Comparison of ENCODE assay signal across 12 cellular contexts in genomic region chr5:140258016-140258415, GRCh38. TPM values are rescaled to one million over a fixed set of nuclear protein-coding genes. Genes with fewer than 3 reads are reported as not detected.
DNase-seq lines count a peak whose midpoint lies in the region; ATAC-seq and TF ChIP-seq lines count a peak whose summit lies in the region.
"Had no signal": no experiment of that assay in that cellular context is flagged by ENCODE, and none has a peak within 500 bp of the region (broad histone marks: within the 10 kb centered on the region; RNA-seq: fewer than 3 reads in every experiment).

No MANE protein-coding gene starts in this region.

- no peaks in the 10 kb centered on the region for H3K9me3 Mint-ChIP-seq in activated CD8-positive, alpha-beta T cell treated with anti-CD3 and anti-CD28 coated beads, Interleukin-2, amount 10 ng/mL, durations not matched to agents 7 days and 5 days (ENCODE audit: insufficient read depth)
- H3K9me3 Mint-ChIP-seq in activated CD8-positive, alpha-beta T cell treated with anti-CD3 and anti-CD28 coated beads for 36 hours = no peaks in the 10 kb centered on the region
- H3K9me3 Mint-ChIP-seq in stimulated activated effector memory CD8-positive, alpha-beta T cell treated with anti-CD3 and anti-CD28 coated beads, Interleukin-12 subunit alpha, Interleukin-12 subunit beta, amount 100 ng/mL, for 72 hours = no peaks in the 10 kb centered on the region

- H3K4me3 Mint-ChIP-seq in activated CD8-positive, alpha-beta T cell treated with anti-CD3 and anti-CD28 coated beads, Interleukin-2, amount 10 ng/mL, durations not matched to agents 7 days and 5 days = no peak overlapping the region
- H3K4me3 Mint-ChIP-seq in activated CD8-positive, alpha-beta T cell treated with anti-CD3 and anti-CD28 coated beads for 36 hours = no peak overlapping the region
- H3K4me3 Mint-ChIP-seq in stimulated activated effector memory CD8-positive, alpha-beta T cell treated with anti-CD3 and anti-CD28 coated beads, Interleukin-12 subunit alpha, Interleukin-12 subunit beta, amount 100 ng/mL, for 72 hours = no peak overlapping the region

- no peaks in the 10 kb centered on the region for H3K9me2 ChIP-seq in PC-9 (ENCODE audit: insufficient read depth)

- intact Hi-C loops in activated CD8-positive, alpha-beta T cell treated with anti-CD3 and anti-CD28 coated beads for 36 hours (cut with micrococcal nuclease) = no loop called here
- intact Hi-C loops in PC-9 (cut with micrococcal nuclease; ENCODE audit: unreplicated experiment) = no loop called here

- CTCF ChIA-PET in activated CD8-positive, alpha-beta T cell treated with anti-CD3 and anti-CD28 coated beads, Interleukin-2, amount 10 ng/mL, durations not matched to agents 7 days and 5 days (lab: Charles Lee) = interaction anchor here (0.7 to 28.9 kb wide), 3 partner anchors 18 to 105 kb away, joined by 3 to 796 read pairs (median 3); partner anchors contain the start of gene HBEGF
- CTCF ChIA-PET in activated CD8-positive, alpha-beta T cell treated with anti-CD3 and anti-CD28 coated beads for 36 hours (lab: Charles Lee) = interaction anchor here (1.1 to 26.2 kb wide), 4 partner anchors 10 to 115 kb away, joined by 3 to 874 read pairs (median 74); partner anchors contain the start of gene HBEGF
- CTCF ChIA-PET in PC-9 (lab: Charles Lee) = interaction anchor here (0.5 kb wide), 1 partner anchor 1755 kb away, joined by 4 read pairs; no protein-coding TSS in a partner anchor

- H3K36me3 ChIP-seq in PC-9 (ENCODE audit: low read depth) = peaks cover 4% of the 10 kb centered on the region; the same call in 1 of the 2 replicates

- DNase-seq in activated CD8-positive, alpha-beta T cell treated with anti-CD3 and anti-CD28 coated beads, Interleukin-2, amount 10 ng/mL, durations not matched to agents 7 days and 5 days = no peak
- no peak for DNase-seq in activated CD8-positive, alpha-beta T cell treated with anti-CD3 and anti-CD28 coated beads for 36 hours
- no peak for DNase-seq in PC-9
- no peak for DNase-seq in epithelial cell of prostate (ENCODE audit: low read depth, low spot score)
- DNase-seq in stimulated activated effector memory CD8-positive, alpha-beta T cell treated with anti-CD3 and anti-CD28 coated beads, Interleukin-12 subunit alpha, Interleukin-12 subunit beta, amount 100 ng/mL, for 72 hours (ENCODE audit: low spot score in 2 of 2) = no peak
- no peak for DNase-seq in GF-D8 (lab: John Stamatoyannopoulos, UW)
- DNase-seq: ACHN, activated T-cell treated with anti-CD3 and anti-CD28 coated beads for 4 hours, NCI-H2171 treated with DMSO at 0.1 percent for 48 hours, WERI-Rb-1 had no signal

- H3K4me3 ChIP-seq in PC-9 = no peak overlapping the region

- H3K9me3 ChIP-seq in PC-9 (ENCODE audit: insufficient read depth, low read depth) = no peaks in the 10 kb centered on the region

- BruUV-seq in PC-9 (replicated peaks; lab: Mats Ljungman, UMichigan) = no TSS peak

- H3K27ac ChIP-seq in PC-9 (peak overlapping the region; percentile 98), epithelial cell of prostate (peak overlapping the region; percentile 89)
- H3K27ac ChIP-seq: WERI-Rb-1 had no signal

- no peaks in the 10 kb centered on the region for H3K27me3 ChIP-seq in PC-9 (ENCODE audit: insufficient read depth, low read depth)

- H3K4me2 ChIP-seq in PC-9 = peak overlapping the region; percentile 20

- H3F3A ChIP-seq in PC-9 (ENCODE audit: insufficient read depth, low read depth) = peaks cover 70% of the 10 kb centered on the region

- POLR2A ChIA-PET in activated CD8-positive, alpha-beta T cell treated with anti-CD3 and anti-CD28 coated beads, Interleukin-2, amount 10 ng/mL, durations not matched to agents 7 days and 5 days (lab: Charles Lee) = interaction anchor here (1.3 kb wide), 1 partner anchor 84 kb away, joined by 3 read pairs; no protein-coding TSS in a partner anchor
- POLR2A ChIA-PET in activated CD8-positive, alpha-beta T cell treated with anti-CD3 and anti-CD28 coated beads for 36 hours (lab: Charles Lee) = interaction anchor here (1.3 kb wide), 1 partner anchor 9 kb away, joined by 3 read pairs; no protein-coding TSS in a partner anchor
- POLR2A ChIA-PET in PC-9 (lab: Charles Lee; ENCODE audit: unreplicated experiment) = no interaction called here

- peaks cover 71% of the 10 kb centered on the region for H3K79me2 ChIP-seq in PC-9 (ENCODE audit: low read depth)

- no peaks in the 10 kb centered on the region for H3K27me3 Mint-ChIP-seq in activated CD8-positive, alpha-beta T cell treated with anti-CD3 and anti-CD28 coated beads, Interleukin-2, amount 10 ng/mL, durations not matched to agents 7 days and 5 days (ENCODE audit: low read depth)
- H3K27me3 Mint-ChIP-seq in activated CD8-positive, alpha-beta T cell treated with anti-CD3 and anti-CD28 coated beads for 36 hours = no peaks in the 10 kb centered on the region

- H3K4me1 ChIP-seq in PC-9 (replicated peaks; ENCODE audit: insufficient read depth) = peaks cover 92% of the 10 kb centered on the region

- H3K36me3 Mint-ChIP-seq in activated CD8-positive, alpha-beta T cell treated with anti-CD3 and anti-CD28 coated beads, Interleukin-2, amount 10 ng/mL, durations not matched to agents 7 days and 5 days (ENCODE audit: low read depth) = peaks cover 34% of the 10 kb centered on the region
- peaks cover 28% of the 10 kb centered on the region for H3K36me3 Mint-ChIP-seq in activated CD8-positive, alpha-beta T cell treated with anti-CD3 and anti-CD28 coated beads for 36 hours (ENCODE audit: low read depth)
- H3K36me3 Mint-ChIP-seq in stimulated activated effector memory CD8-positive, alpha-beta T cell treated with anti-CD3 and anti-CD28 coated beads, Interleukin-12 subunit alpha, Interleukin-12 subunit beta, amount 100 ng/mL, for 72 hours = peaks cover 13% of the 10 kb centered on the region

- no peaks in the 10 kb centered on the region for H4K20me1 ChIP-seq in PC-9 (ENCODE audit: insufficient read depth)

- peak overlapping the region; percentile 44 for H3K27ac Mint-ChIP-seq in activated CD8-positive, alpha-beta T cell treated with anti-CD3 and anti-CD28 coated beads, Interleukin-2, amount 10 ng/mL, durations not matched to agents 7 days and 5 days
- no peak overlapping the region for H3K27ac Mint-ChIP-seq in activated CD8-positive, alpha-beta T cell treated with anti-CD3 and anti-CD28 coated beads for 36 hours
- peak overlapping the region; percentile 4 for H3K27ac Mint-ChIP-seq in stimulated activated effector memory CD8-positive, alpha-beta T cell treated with anti-CD3 and anti-CD28 coated beads, Interleukin-12 subunit alpha, Interleukin-12 subunit beta, amount 100 ng/mL, for 72 hours

- H2AFZ ChIP-seq in PC-9 = no peak overlapping the region

- peaks cover 49% of the 10 kb centered on the region for H3K4me1 Mint-ChIP-seq in activated CD8-positive, alpha-beta T cell treated with anti-CD3 and anti-CD28 coated beads, Interleukin-2, amount 10 ng/mL, durations not matched to agents 7 days and 5 days (ENCODE audit: low read depth)
- H3K4me1 Mint-ChIP-seq in activated CD8-positive, alpha-beta T cell treated with anti-CD3 and anti-CD28 coated beads for 36 hours (ENCODE audit: low read depth) = peaks cover 29% of the 10 kb centered on the region
- H3K4me1 Mint-ChIP-seq in stimulated activated effector memory CD8-positive, alpha-beta T cell treated with anti-CD3 and anti-CD28 coated beads, Interleukin-12 subunit alpha, Interleukin-12 subunit beta, amount 100 ng/mL, for 72 hours = peaks cover 20% of the 10 kb centered on the region

- TF ChIP-seq CTCF in activated CD8-positive, alpha-beta T cell treated with anti-CD3 and anti-CD28 coated beads for 36 hours (IDR thresholded peaks at IDR 0.05) = no peak
- no peak for TF ChIP-seq CTCF in PC-9 (conservative IDR thresholded peaks at IDR 0.05)

- no peak for ATAC-seq in activated CD8-positive, alpha-beta T cell treated with anti-CD3 and anti-CD28 coated beads, Interleukin-2, amount 10 ng/mL, durations not matched to agents 7 days and 5 days
- no peak for ATAC-seq in activated CD8-positive, alpha-beta T cell treated with anti-CD3 and anti-CD28 coated beads for 36 hours
- ATAC-seq in stimulated activated effector memory CD8-positive, alpha-beta T cell treated with anti-CD3 and anti-CD28 coated beads, Interleukin-12 subunit alpha, Interleukin-12 subunit beta, amount 100 ng/mL, for 72 hours = no peak
- ATAC-seq in GM18502 (IDR thresholded peaks at IDR 0.05; ENCODE audit: poor library complexity, unreplicated experiment) = no peak
- ATAC-seq in GM18907 (IDR thresholded peaks at IDR 0.05; ENCODE audit: unreplicated experiment) = no peak

RNA-seq across cellular contexts. Expression of gene PFDN1, which starts 44.9 kb away (rescaled TPM):
- 10 to 100 TPM; 62.4 to 64.7 TPM for total RNA-seq in activated CD8-positive, alpha-beta T cell treated with anti-CD3 and anti-CD28 coated beads, Interleukin-2, amount 10 ng/mL, durations not matched to agents 7 days and 5 days
- total RNA-seq in activated CD8-positive, alpha-beta T cell treated with anti-CD3 and anti-CD28 coated beads for 36 hours = 10 to 100 TPM; 49.1 to 50.6 TPM
- 62.7 and 69.1 TPM in 2 replicates for total RNA-seq in PC-9 (2021)
